Comparison of ENCODE assay signal across 13 cellular contexts in genomic region chr7:14073988-14074387, GRCh38.
A peak's percentile ranks its signal among the peaks of the same experiment; 100 is the strongest.
DNase-seq lines count a peak whose midpoint lies in the region; ATAC-seq lines count a peak whose summit lies in the region.
"Had no signal": no experiment of that assay in that cellular context is flagged by ENCODE, and none has a peak within 500 bp of the region (broad histone marks: within the 10 kb centered on the region; RNA-seq: fewer than 3 reads in every experiment).

No MANE protein-coding gene starts in this region.

- intact Hi-C loops in aorta (cut with DNase I) = no loop called here

- in situ Hi-C loops in SK-MEL-5 (cut with HindIII; ENCODE audit: low pct_unique_long_range_greater_than_20kb, low sequenced_read_pairs) = no loop called here

- H3K4me1 ChIP-seq in subcutaneous abdominal adipose tissue (ENCODE audit: control insufficient read depth in 5 of 5, insufficient read depth in 5 of 5, low read length in 5 of 5) = peaks cover 0 to 17% (median 0%) of the 10 kb centered on the region in 5 donors
- H3K4me1 ChIP-seq in aorta (ENCODE audit: control insufficient read depth in 1 of 2, insufficient read depth in 2 of 2, low read length in 2 of 2) = no peaks in the 10 kb centered on the region

- DNase-seq in SK-MEL-5 (ENCODE audit: low read depth, low spot score) (peak; percentile 88), amniotic epithelial cell (ENCODE audit: low read depth) (peak; percentile 2), epidermal melanocyte (ENCODE audit: insufficient read length, low spot score) (peak; percentile 29), aorta (no peak)
- DNase-seq in activated effector memory CD4-positive, alpha-beta T cell treated with Interleukin-2 at 50 U/mL for 16 hours = no peak
- DNase-seq: C1 segment of cervical spinal cord; CD4-positive, alpha-beta T cell; DMS79; GM23248 had no signal

- peak overlapping the region; percentile 37 for H3K27ac ChIP-seq in subcutaneous abdominal adipose tissue (ENCODE audit: low read depth, low read length)
- H3K27ac ChIP-seq in aorta (ENCODE audit: low read depth in 1 of 2, low read length in 2 of 2) = no peak overlapping the region
- H3K27ac ChIP-seq: GM23248 had no signal

- no peaks in the 10 kb centered on the region for H3K36me3 ChIP-seq in subcutaneous abdominal adipose tissue (ENCODE audit: control insufficient read depth in 5 of 5, insufficient read depth in 5 of 5, low read length in 5 of 5)
- no peaks in the 10 kb centered on the region for H3K36me3 ChIP-seq in aorta (ENCODE audit: control insufficient read depth in 1 of 2, insufficient read depth in 2 of 2, low read length in 1 of 2)

- H3K27me3 ChIP-seq in subcutaneous abdominal adipose tissue (ENCODE audit: control insufficient read depth in 5 of 5, insufficient read depth in 4 of 5, low read length in 5 of 5) (no peaks in the 10 kb centered on the region), aorta (ENCODE audit: control insufficient read depth in 1 of 2, insufficient read depth in 2 of 2, low read length in 1 of 2) (no peaks in the 10 kb centered on the region)

- H3K4me3 ChIP-seq in subcutaneous abdominal adipose tissue (ENCODE audit: low read depth in 1 of 5, low read length in 5 of 5) (no peak overlapping the region), aorta (ENCODE audit: low read length in 2 of 2) (no peak overlapping the region)
- H3K4me3 ChIP-seq: GM12878, GM23248 had no signal

- H3K9ac ChIP-seq in subcutaneous abdominal adipose tissue (ENCODE audit: low read length in 5 of 5) = no peak overlapping the region
- H3K9ac ChIP-seq: GM23248 had no signal

- ATAC-seq in GM18511 (IDR thresholded peaks at IDR 0.05; ENCODE audit: unreplicated experiment) = no peak
- no peak for ATAC-seq in aorta (ENCODE audit: low FRiP score)
- ATAC-seq: GM12878, HCT116 had no signal

- H3K9me3 ChIP-seq in subcutaneous abdominal adipose tissue (ENCODE audit: control insufficient read depth in 5 of 5, low read length in 5 of 5) (no peaks in the 10 kb centered on the region), aorta (ENCODE audit: control insufficient read depth, low read length) (no peaks in the 10 kb centered on the region)

Comparison
In these comparisons a context has a peak if more than half of its experiments do, and no peak if none do; other contexts are left out.
1. DNase-seq: peak in SK-MEL-5 (single experiment), amniotic epithelial cell (single experiment) and epidermal melanocyte (single experiment); none in activated effector memory CD4-positive, alpha-beta T cell treated with Interleukin-2 at 50 U/mL for 16 hours (single experiment) and aorta (0 of 2).